ENCODE assay signal across 8 cellular contexts in genomic region chr5:2756211-2756746, GRCh38. TPM values are rescaled to one million over a fixed set of nuclear protein-coding genes. Genes with fewer than 3 reads are reported as not detected.
DNase-seq lines count a peak whose midpoint lies in the region; ATAC-seq, FAIRE-seq and TF ChIP-seq lines count a peak whose summit lies in the region.
"Had no signal": no experiment of that assay in that cellular context is flagged by ENCODE, and none has a peak within 500 bp of the region (broad histone marks: within the 10 kb centered on the region; RNA-seq: fewer than 3 reads in every experiment).

No MANE protein-coding gene starts in this region.

- CTCF ChIA-PET in activated B cell treated with CpG ODN at 0.5 μM for 24 hours (lab: Charles Lee): no interaction called here

- H4K5ac ChIP-seq in H9 (ENCODE audit: insufficient read length, low read depth, low read length): no peak overlapping the region

- no peak overlapping the region for H3K18ac ChIP-seq in H9 (ENCODE audit: insufficient read length, low read depth, low read length)

- H3K27ac Mint-ChIP-seq in H9 (peak overlapping the region in 2 of 3 experiments; percentile 83 to 91; a peak in 4 of 7 replicates), activated B cell treated with CpG ODN at 0.5 μM for 24 hours (no peak overlapping the region)

- H3K9me3 Mint-ChIP-seq in H9 (peaks cover 2 to 20% of the 10 kb centered on the region in 2 experiments; a peak in 2 of 5 replicates), activated B cell treated with CpG ODN at 0.5 μM for 24 hours (no peaks in the 10 kb centered on the region)

- no peak for FAIRE-seq in GM19239 (lab: Jason Lieb, UNC)

- intact Hi-C loops in activated B cell treated with CpG ODN at 0.5 μM for 24 hours (cut with micrococcal nuclease): loop anchor here (10.0 kb wide), 1 partner anchor 839 kb away; the partner anchor contains the start of gene IRX1

- H3K9ac ChIP-seq in H9 (ENCODE audit: extremely low read depth, insufficient read length, low read length): no peak overlapping the region
- peak overlapping the region; percentile 78 for H3K9ac ChIP-seq in iPS-20b (ENCODE audit: low read depth, low read length)
- no peak overlapping the region for H3K9ac ChIP-seq in smooth muscle cell (ENCODE audit: low read depth)
- H3K9ac ChIP-seq in MM.1S (ENCODE audit: low read length): no peak overlapping the region

- H3F3A ChIP-seq in smooth muscle cell (ENCODE audit: low read depth): no peaks in the 10 kb centered on the region
- peaks cover 10% of the 10 kb centered on the region for H3F3A ChIP-seq in MM.1S (ENCODE audit: insufficient read depth, low read length)

- H3K9me3 ChIP-seq in H9 (ENCODE audit: control insufficient read depth, low read depth, low read length): no peaks in the 10 kb centered on the region
- H3K9me3 ChIP-seq in iPS-20b (ENCODE audit: insufficient read depth, low read depth, low read length): peaks cover 2% of the 10 kb centered on the region; the same call in 1 of the 2 replicates
- no peaks in the 10 kb centered on the region for H3K9me3 ChIP-seq in smooth muscle cell (replicated peaks; ENCODE audit: low read depth)
- H3K9me3 ChIP-seq in MM.1S (replicated peaks; ENCODE audit: insufficient read depth, low read length): 0 out of 2 replicates have a peak, but pooled peaks cover 2% of the 10 kb centered on the region
- H3K9me3 ChIP-seq: body of pancreas had no signal

- H2BK5ac ChIP-seq in H9 (ENCODE audit: insufficient read length, low read length): no peak overlapping the region

- H3K27me3 Mint-ChIP-seq in H9 (ENCODE audit: low read depth) (peaks cover 77% of the 10 kb centered on the region), activated B cell treated with CpG ODN at 0.5 μM for 24 hours (peaks cover 57% of the 10 kb centered on the region)

- H3K4me3 ChIP-seq in iPS-20b (ENCODE audit: low read length) (peak overlapping the region; percentile 85), smooth muscle cell (peak overlapping the region; percentile 63), MM.1S (ENCODE audit: low read length) (no peak overlapping the region)
- H3K4me3 ChIP-seq: body of pancreas had no signal

- no peaks in the 10 kb centered on the region for H4K20me1 ChIP-seq in H9 (ENCODE audit: control insufficient read depth, insufficient read depth, insufficient read length)
- no peaks in the 10 kb centered on the region for H4K20me1 ChIP-seq in smooth muscle cell (ENCODE audit: low read depth)
- no peaks in the 10 kb centered on the region for H4K20me1 ChIP-seq in MM.1S (ENCODE audit: insufficient read depth, low read length)

- peaks cover 44 to 57% of the 10 kb centered on the region in 2 experiments for H3K4me1 Mint-ChIP-seq in H9
- H3K4me1 Mint-ChIP-seq in activated B cell treated with CpG ODN at 0.5 μM for 24 hours: peaks cover 7% of the 10 kb centered on the region

- no peaks in the 10 kb centered on the region for H3K79me1 ChIP-seq in H9 (ENCODE audit: insufficient read depth, low read depth, low read length, poor library complexity, severe bottlenecking)

- no peak overlapping the region for H3T11ph ChIP-seq in H9 (ENCODE audit: low read length)

- no peak for TF ChIP-seq CTCF in H9 (conservative IDR thresholded peaks at IDR 0.05)
- TF ChIP-seq CTCF in activated B cell treated with CpG ODN at 0.5 μM for 24 hours (IDR thresholded peaks at IDR 0.05): no peak
- no peak for TF ChIP-seq CTCF in smooth muscle cell (IDR thresholded peaks at IDR 0.05; ENCODE audit: borderline replicate concordance, insufficient read depth, poor library complexity, severe bottlenecking)
- no peak for TF ChIP-seq CTCF in MM.1S (IDR thresholded peaks at IDR 0.05; ENCODE audit: low read length)

- no peaks in the 10 kb centered on the region for H3K9me2 ChIP-seq in MM.1S (replicated peaks; ENCODE audit: insufficient read depth, low read length)

- H3K4me3 Mint-ChIP-seq in H9: peak overlapping the region; percentile 81 to 98
- H3K4me3 Mint-ChIP-seq in activated B cell treated with CpG ODN at 0.5 μM for 24 hours: peak overlapping the region; percentile 37

- peak; percentile 91 for DNase-seq in H9
- no peak for DNase-seq in activated B cell treated with CpG ODN at 0.5 μM for 24 hours
- no peak for DNase-seq in smooth muscle cell (lab: John Stamatoyannopoulos, UW; ENCODE audit: unreplicated experiment)
- DNase-seq in MM.1S: no peak
- no peak for DNase-seq in GM19239 (ENCODE audit: insufficient read length, low spot score)
- DNase-seq: body of pancreas had no signal

- no peak overlapping the region for H4K8ac ChIP-seq in H9 (replicated peaks; ENCODE audit: insufficient read length, low read depth, low read length)

- H3K4me2 ChIP-seq in H9 (ENCODE audit: insufficient read depth, insufficient read length, low read length): peak overlapping the region; percentile 70
- H3K4me2 ChIP-seq in smooth muscle cell: peak overlapping the region; percentile 89
- no peak overlapping the region for H3K4me2 ChIP-seq in MM.1S (ENCODE audit: low read depth, low read length)

- POLR2A ChIA-PET in activated B cell treated with CpG ODN at 0.5 μM for 24 hours (lab: Charles Lee): no interaction called here

- H3K36me3 Mint-ChIP-seq in H9 (ENCODE audit: insufficient read depth in 1 of 3, low read depth in 3 of 3): peaks cover 2 to 21% (median 6%) of the 10 kb centered on the region in 3 experiments; a peak in 6 of 7 replicates
- no peaks in the 10 kb centered on the region for H3K36me3 Mint-ChIP-seq in activated B cell treated with CpG ODN at 0.5 μM for 24 hours (ENCODE audit: low read depth)

- H4K91ac ChIP-seq in H9 (ENCODE audit: insufficient read length, low read depth, low read length): no peak overlapping the region

- no peak overlapping the region for H3K56ac ChIP-seq in H9 (ENCODE audit: insufficient read length, low read depth, low read length)

- no peak overlapping the region for H2BK15ac ChIP-seq in H9 (ENCODE audit: low read depth, low read length)

- H3K36me3 ChIP-seq in iPS-20b (ENCODE audit: insufficient read depth, low read depth, low read length) (no peaks in the 10 kb centered on the region), smooth muscle cell (ENCODE audit: low read depth) (no peaks in the 10 kb centered on the region), MM.1S (replicated peaks; ENCODE audit: insufficient read depth, low read length) (no peaks in the 10 kb centered on the region)

- no peak overlapping the region for H2BK12ac ChIP-seq in H9 (ENCODE audit: insufficient read length, low read depth, low read length)

- H2BK20ac ChIP-seq in H9 (ENCODE audit: low read depth, low read length, poor library complexity, severe bottlenecking): no peak overlapping the region

- H2AFZ ChIP-seq in H9 (ENCODE audit: low read length) (no peak overlapping the region), smooth muscle cell (ENCODE audit: low read depth) (peak overlapping the region; percentile 86), MM.1S (ENCODE audit: low read length) (no peak overlapping the region)

- no peaks in the 10 kb centered on the region for H3K79me2 ChIP-seq in H9 (ENCODE audit: insufficient read depth, low read length)
- no peaks in the 10 kb centered on the region for H3K79me2 ChIP-seq in smooth muscle cell (ENCODE audit: low read depth)
- H3K79me2 ChIP-seq in MM.1S (ENCODE audit: low read length): no peaks in the 10 kb centered on the region

- H3K23ac ChIP-seq in H9 (ENCODE audit: insufficient read length, low read depth, low read length): no peak overlapping the region

- H3K14ac ChIP-seq in H9 (ENCODE audit: insufficient read depth, low read length): no peak overlapping the region

- H3K4ac ChIP-seq in H9 (ENCODE audit: low read depth, low read length): no peak overlapping the region

- ATAC-seq in activated B cell treated with CpG ODN at 0.5 μM for 24 hours (ENCODE audit: low read depth) (no peak), HG03571 (IDR thresholded peaks at IDR 0.05; ENCODE audit: unreplicated experiment) (no peak)
- ATAC-seq: body of pancreas had no signal

- H3K27me3 ChIP-seq in H9 (ENCODE audit: insufficient read depth, low read length): peaks cover 40% of the 10 kb centered on the region; the same call in 1 of the 2 replicates
- peaks cover 79% of the 10 kb centered on the region for H3K27me3 ChIP-seq in iPS-20b (ENCODE audit: insufficient read depth, low read length)
- peaks cover 54% of the 10 kb centered on the region for H3K27me3 ChIP-seq in smooth muscle cell (ENCODE audit: low read depth)
- H3K27me3 ChIP-seq in MM.1S (replicated peaks; ENCODE audit: insufficient read depth, low read length): no peaks in the 10 kb centered on the region

- H2BK120ac ChIP-seq in H9 (ENCODE audit: low read depth, low read length, poor library complexity, severe bottlenecking): no peak overlapping the region

- H2AK5ac ChIP-seq in H9 (ENCODE audit: insufficient read length, low read length): no peak overlapping the region

- no peak overlapping the region for H3K27ac ChIP-seq in H9 (ENCODE audit: insufficient read length, low read depth, low read length)
- no peak overlapping the region for H3K27ac ChIP-seq in iPS-20b (ENCODE audit: low read length)
- peak overlapping the region; percentile 39 for H3K27ac ChIP-seq in smooth muscle cell (ENCODE audit: low read depth)
- no peak overlapping the region for H3K27ac ChIP-seq in MM.1S (ENCODE audit: low read length)
- H3K27ac ChIP-seq: body of pancreas had no signal

- H3K4me1 ChIP-seq in H9 (ENCODE audit: insufficient read depth, low read length): peaks cover 4% of the 10 kb centered on the region; the same call in 1 of the 2 replicates
- peaks cover 23% of the 10 kb centered on the region; the same call in 1 of the 2 replicates for H3K4me1 ChIP-seq in iPS-20b (ENCODE audit: insufficient read depth, low read length)
- H3K4me1 ChIP-seq in smooth muscle cell (ENCODE audit: low read depth): peaks cover 21% of the 10 kb centered on the region
- H3K4me1 ChIP-seq in MM.1S (ENCODE audit: low read length): peaks cover 6% of the 10 kb centered on the region

- WGBS in H9 (ENCODE audit: extremely low coverage, insufficient read length, low lambda C conversion rate): no CpG with 5 or more reads among the region's 43 CpGs
- WGBS in smooth muscle cell (ENCODE audit: low lambda C conversion rate): under 1% methylated on average over 42 of the region's 43 CpGs

- peaks cover 36% of the 10 kb centered on the region for H3K23me2 ChIP-seq in H9 (ENCODE audit: insufficient read length, low read depth, low read length, poor library complexity, severe bottlenecking)

RNA-seq across cellular contexts. Expression of gene IRX2, which starts 4.8 kb away (rescaled TPM):
- total RNA-seq in H9 (2021) (91.6 and 94.4 TPM in 2 replicates), activated B cell treated with CpG ODN at 0.5 μM for 24 hours (not detected in 2 replicates), smooth muscle cell (0.67 and 4.0 TPM in 2 replicates)
- 1.1 and 1.9 TPM in 2 replicates for polyA plus RNA-seq in smooth muscle cell

Comparison
In these comparisons a context has a peak if more than half of its experiments do, and no peak if none do; other contexts are left out.
1. RNA of gene IRX2, which starts 4.8 kb away (total RNA-seq): 91.6 to 94.4 TPM in H9; 0.67 to 4.0 TPM in smooth muscle cell and not detected in activated B cell treated with CpG ODN at 0.5 μM for 24 hours; every median in the first group is over 10 times any median in the second.